22 cellular contexts compared by ENCODE assay signal in genomic region chr9:72667181-72667580, GRCh38.
DNase-seq lines count a peak whose midpoint lies in the region; ATAC-seq, FAIRE-seq and TF ChIP-seq lines count a peak whose summit lies in the region.
"Had no signal": no experiment of that assay in that cellular context is flagged by ENCODE, and none has a peak within 500 bp of the region (broad histone marks: within the 10 kb centered on the region; RNA-seq: fewer than 3 reads in every experiment).

No MANE protein-coding gene starts in this region.

- no peak overlapping the region for H2BK12ac ChIP-seq in H1 (ENCODE audit: low read depth, low read length)

- peak overlapping the region; percentile 36 for H2BK120ac ChIP-seq in H1 (replicated peaks; ENCODE audit: low read depth, low read length)

- H3F3A ChIP-seq in SK-N-SH (replicated peaks; ENCODE audit: insufficient read depth), result no peaks in the 10 kb centered on the region

- no peak for TF ChIP-seq POLR2A in H1 (IDR thresholded peaks at IDR 0.05; ENCODE audit: control extremely low read depth in 1 of 2, low read depth in 2 of 2, low read length in 2 of 2)

- no peak overlapping the region for H3K14ac ChIP-seq in H1 (ENCODE audit: insufficient read length)

- H3K23me2 ChIP-seq in H1 (ENCODE audit: low read depth, low read length), result no peaks in the 10 kb centered on the region

- H3K79me1 ChIP-seq in H1 (ENCODE audit: low read depth, low read length), result no peaks in the 10 kb centered on the region

- H3K18ac ChIP-seq in H1 (ENCODE audit: extremely low read depth, low read length), result no peak overlapping the region

- H3K9me3 ChIP-seq in SK-N-SH (no peaks in the 10 kb centered on the region), H1 (ENCODE audit: insufficient read depth in 2 of 2, low read depth in 1 of 2, low read length in 1 of 2) (0 out of 4 replicates have a peak, but pooled peaks cover 0 to 7% of the 10 kb centered on the region in 2 experiments)
- H3K9me3 ChIP-seq: A549, Caco-2 had no signal

- no peak overlapping the region for H3K4ac ChIP-seq in H1 (replicated peaks; ENCODE audit: insufficient read length, low read depth, low read length)

- H3K9me2 ChIP-seq in SK-N-SH, result no peaks in the 10 kb centered on the region

- H3K56ac ChIP-seq in H1 (replicated peaks; ENCODE audit: insufficient read length, low read depth, low read length), result no peak overlapping the region

- FAIRE-seq in H1 (lab: Jason Lieb, UNC), result no peak
- FAIRE-seq: A549, GM19239, H54, HTR-8/SVneo, K562 had no signal

- H4K8ac ChIP-seq in H1 (ENCODE audit: extremely low read depth, insufficient read depth, low read length), result no peak overlapping the region

- POLR2A ChIA-PET in SK-N-SH (lab: Yijun Ruan, JAX), result no interaction called here
- POLR2A ChIA-PET in H1 (lab: Charles Lee; ENCODE audit: partially characterized antibody), result no interaction called here

- no peaks in the 10 kb centered on the region for H4K20me1 ChIP-seq in SK-N-SH (ENCODE audit: insufficient read depth)
- H4K20me1 ChIP-seq in H1 (replicated peaks in 1 of 2; ENCODE audit: control insufficient read depth in 1 of 2, insufficient read depth in 2 of 2, low read length in 2 of 2), result no peaks in the 10 kb centered on the region

- CTCF ChIA-PET in SK-N-SH (lab: Yijun Ruan, JAX) (no interaction called here), H1 (lab: Charles Lee; ENCODE audit: partially characterized antibody) (no interaction called here)

- H3K4me2 ChIP-seq in SK-N-SH (no peak overlapping the region), H1 (ENCODE audit: insufficient read depth in 1 of 2, low read depth in 2 of 2, low read length in 2 of 2) (no peak overlapping the region)
- H3K4me2 ChIP-seq: A549 had no signal

- H2AFZ ChIP-seq in SK-N-SH (ENCODE audit: low read depth) (peak overlapping the region; percentile 16; the same call in 1 of the 2 replicates), H1 (ENCODE audit: low read length) (peak overlapping the region; percentile 5; the same call in 1 of the 2 replicates)

- no peak overlapping the region for H3K4me3 ChIP-seq in SK-N-SH (ENCODE audit: low read depth in 2 of 2, low read length in 1 of 2)
- H3K4me3 ChIP-seq in H1 (ENCODE audit: extremely low read depth in 1 of 4, insufficient read depth in 2 of 4, low read depth in 3 of 4, low read length in 4 of 4), result no peak overlapping the region
- H3K4me3 ChIP-seq: A549, K562 had no signal

- H4K5ac ChIP-seq in H1 (ENCODE audit: insufficient read length, low read depth, low read length), result no peak overlapping the region

- H3K9ac ChIP-seq in SK-N-SH (no peak overlapping the region), H1 (replicated peaks in 1 of 4; ENCODE audit: extremely low read depth in 1 of 4, low read depth in 3 of 4, low read length in 3 of 4) (no peak overlapping the region)

- H3K27ac ChIP-seq in SK-N-SH (ENCODE audit: low read depth in 2 of 2, low read length in 1 of 2) (no peak overlapping the region), H1 (ENCODE audit: low read depth, low read length) (no peak overlapping the region)
- H3K27ac ChIP-seq: 22Rv1, A549, C4-2B had no signal

- ATAC-seq in SK-N-SH treated with all-trans-retinoic acid at 6 μM for 48 hours, result no peak
- no peak for ATAC-seq in GM21825 (IDR thresholded peaks at IDR 0.05; ENCODE audit: unreplicated experiment)
- ATAC-seq: A549, K562 had no signal

- H3K27me3 ChIP-seq in SK-N-SH (ENCODE audit: insufficient read depth), result peaks cover 5% of the 10 kb centered on the region; the same call in 1 of the 2 replicates
- no peaks in the 10 kb centered on the region for H3K27me3 ChIP-seq in H1 (replicated peaks in 1 of 4; ENCODE audit: control insufficient read depth in 3 of 4, extremely low read depth in 1 of 4, insufficient read depth in 3 of 4, low read length in 3 of 4)

- H3K4me1 ChIP-seq in SK-N-SH (ENCODE audit: control insufficient read depth in 1 of 2, insufficient read depth in 2 of 2, low read depth in 1 of 2, low read length in 1 of 2) (no peaks in the 10 kb centered on the region), H1 (replicated peaks in 1 of 4; ENCODE audit: control insufficient read depth in 3 of 4, insufficient read depth in 4 of 4, low read length in 3 of 4) (no peaks in the 10 kb centered on the region)
- H3K4me1 ChIP-seq: Caco-2 had no signal

- TF ChIP-seq CTCF in SK-N-SH (IDR thresholded peaks at IDR 0.05) (no peak), H1 (IDR thresholded peaks at IDR 0.05; ENCODE audit: control extremely low read depth in 1 of 3, insufficient read depth in 1 of 3, low read depth in 1 of 3, low read length in 3 of 3) (no peak)

- no peak overlapping the region for H2AK5ac ChIP-seq in H1 (ENCODE audit: low read depth, low read length)

- H2BK15ac ChIP-seq in H1 (ENCODE audit: low read length), result no peak overlapping the region

- TF ChIP-seq EP300 in SK-N-SH (IDR thresholded peaks at IDR 0.05; ENCODE audit: borderline replicate concordance in 1 of 2, low read depth in 1 of 2, low read length in 1 of 2) (no peak), H1 (IDR thresholded peaks at IDR 0.05; ENCODE audit: borderline replicate concordance in 1 of 2, low read depth in 2 of 2, low read length in 2 of 2) (no peak)

- H3K36me3 ChIP-seq in SK-N-SH (replicated peaks in 1 of 2; ENCODE audit: control insufficient read depth in 1 of 2, insufficient read depth in 2 of 2, low read length in 1 of 2), result no peaks in the 10 kb centered on the region
- no peaks in the 10 kb centered on the region; a peak in 1 of 8 replicates for H3K36me3 ChIP-seq in H1 (ENCODE audit: control insufficient read depth in 2 of 4, insufficient read depth in 4 of 4, low read length in 3 of 4)

- TF ChIP-seq RAD21 in SK-N-SH (IDR thresholded peaks at IDR 0.05; ENCODE audit: low read length) (no peak), H1 (IDR thresholded peaks at IDR 0.05 in 1 of 2, conservative IDR thresholded peaks at IDR 0.05 in 1 of 2; ENCODE audit: low read depth in 2 of 2, low read length in 2 of 2) (no peak)

- WGBS in SK-N-SH (ENCODE audit: low lambda C conversion rate), result 15% methylated on average over 2 of the region's 2 CpGs
- 66% methylated on average over 2 of the region's 2 CpGs; no CpG with 5 or more reads in 1 of the 2 experiments for WGBS in H1 (ENCODE audit: extremely low coverage in 1 of 2, insufficient coverage in 1 of 2, insufficient read length in 1 of 2, insufficient replicate concordance in 2 of 2, low coverage in 1 of 2, low lambda C conversion rate in 2 of 2, missing lambda C conversion rate in 1 of 2), 2 experiments

- no peak overlapping the region for H3K23ac ChIP-seq in H1 (ENCODE audit: insufficient read length)

- no peak overlapping the region for H2BK20ac ChIP-seq in H1 (ENCODE audit: low read length)

- H2BK5ac ChIP-seq in H1 (ENCODE audit: low read depth, low read length), result no peak overlapping the region

- DNase-seq in SK-N-SH, result no peak
- DNase-seq in H1 (ENCODE audit: low read depth in 1 of 2, low spot score in 2 of 2), result no peak
- peak; percentile 65 for DNase-seq in kidney tubule cell (ENCODE audit: low spot score)
- no peak for DNase-seq in NCI-H446 treated with DMSO at 0.1 percent for 48 hours (lab: John Stamatoyannopoulos, UW)
- DNase-seq in activated CD4-positive, alpha-beta T cell treated with anti-CD3 and anti-CD28 coated beads, Interleukin-2, amount 50 U/mL, for 1 hour, result no peak
- DNase-seq: AML-193; Caco-2; CD4-positive, alpha-beta T cell; DMS153; DMS79; GF-D8; HCEC 1CT; IMR-90 had no signal

- H3K79me2 ChIP-seq in SK-N-SH (ENCODE audit: insufficient read depth) (no peaks in the 10 kb centered on the region), H1 (ENCODE audit: control insufficient read depth in 1 of 2, insufficient read depth in 2 of 2, low read length in 2 of 2) (no peaks in the 10 kb centered on the region)

- H4K91ac ChIP-seq in H1 (replicated peaks; ENCODE audit: insufficient read length, low read length), result no peak overlapping the region

TF ChIP-seq in SK-N-SH, 30 proteins besides CTCF, POLR2A, EP300 and RAD21 (continues in another document):
- TF ChIP-seq USF2 (IDR thresholded peaks at IDR 0.05; ENCODE audit: borderline replicate concordance, low read depth, low read length) (no peak), FOSL2 (IDR thresholded peaks at IDR 0.05; ENCODE audit: borderline replicate concordance, low read depth) (no peak), NRF1 (IDR thresholded peaks at IDR 0.05; ENCODE audit: low read depth, low read length) (no peak), GATA2 (CRISPR knock-in tag; IDR thresholded peaks at IDR 0.05) (no peak)

TF ChIP-seq in SK-N-SH treated with all-trans-retinoic acid at 6 μM for 48 hours, 23 proteins besides CTCF, POLR2A, EP300 and RAD21 (continues in another document):
- no peak for TF ChIP-seq ISL1 (CRISPR knock-in tag; IDR thresholded peaks at IDR 0.05)
- no peak for TF ChIP-seq SNAI2 (CRISPR knock-in tag; IDR thresholded peaks at IDR 0.05)
- no peak for TF ChIP-seq ZFP30 (CRISPR knock-in tag; IDR thresholded peaks at IDR 0.05)
- TF ChIP-seq ESRRG (CRISPR knock-in tag; IDR thresholded peaks at IDR 0.05), result no peak

TF ChIP-seq in H1, 55 proteins besides CTCF, POLR2A, EP300 and RAD21 (continues in another document):
- TF ChIP-seq KDM1A (IDR thresholded peaks at IDR 0.05; ENCODE audit: borderline replicate concordance, low read length) (no peak), SIRT6 (IDR thresholded peaks at IDR 0.05; ENCODE audit: low read length) (no peak), CBX8 (IDR thresholded peaks at IDR 0.05; ENCODE audit: borderline replicate concordance, low read depth, low read length) (no peak), FOSL1 (IDR thresholded peaks at IDR 0.05; ENCODE audit: insufficient read depth, low read depth, low read length) (no peak), NANOG (IDR thresholded peaks at IDR 0.05; ENCODE audit: insufficient read depth, low read depth, low read length, poor library complexity, severe bottlenecking) (no peak), ATF3 (IDR thresholded peaks at IDR 0.05; ENCODE audit: insufficient read depth, low read depth, low read length) (no peak), E2F6 (IDR thresholded peaks at IDR 0.05) (no peak), USF2 (IDR thresholded peaks at IDR 0.05; ENCODE audit: low read length) (no peak)
